29 cellular contexts compared by ENCODE assay signal in genomic region chr16:89112377-89113151, GRCh38. TPM values are rescaled to one million over a fixed set of nuclear protein-coding genes. Genes with fewer than 3 reads are reported as not detected.
A peak's percentile ranks its signal among the peaks of the same experiment; 100 is the strongest.
DNase-seq lines count a peak whose midpoint lies in the region; ATAC-seq and TF ChIP-seq lines count a peak whose summit lies in the region.
"Had no signal": no experiment of that assay in that cellular context is flagged by ENCODE, and none has a peak within 500 bp of the region (broad histone marks: within the 10 kb centered on the region; RNA-seq: fewer than 3 reads in every experiment).

No MANE protein-coding gene starts in this region.

- no peaks in the 10 kb centered on the region for H3K27me3 ChIP-seq in effector memory CD4-positive, alpha-beta T cell (replicated peaks; ENCODE audit: control insufficient read depth, insufficient read depth, low read length, poor library complexity, severe bottlenecking)
- H3K27me3 ChIP-seq in body of pancreas: no peaks in the 10 kb centered on the region
- H3K27me3 ChIP-seq: cardiac muscle cell, colonic mucosa, neutrophil, right lobe of liver, SJSA1, tibial nerve had no signal

- H3K9me3 ChIP-seq in effector memory CD4-positive, alpha-beta T cell (ENCODE audit: control insufficient read depth, low read length): no peaks in the 10 kb centered on the region
- no peaks in the 10 kb centered on the region for H3K9me3 ChIP-seq in body of pancreas
- H3K9me3 ChIP-seq: colonic mucosa, neutrophil, right lobe of liver, SJSA1, tibial nerve had no signal

- H3K36me3 ChIP-seq in effector memory CD4-positive, alpha-beta T cell (ENCODE audit: control insufficient read depth, insufficient read depth, low read length): peaks cover 43% of the 10 kb centered on the region
- peaks cover 0 to 16% of the 10 kb centered on the region in 2 donors for H3K36me3 ChIP-seq in body of pancreas (replicated peaks in 1 of 2; ENCODE audit: insufficient read depth in 1 of 2, low read depth in 2 of 2)
- H3K36me3 ChIP-seq: colonic mucosa, WERI-Rb-1 had no signal

- intact Hi-C loops in posterior vena cava (cut with DNase I) (no loop called here), body of pancreas (cut with DNase I) (no loop called here)

- H3K27ac ChIP-seq in effector memory CD4-positive, alpha-beta T cell (ENCODE audit: insufficient read depth, low read length, poor library complexity, severe bottlenecking): peak overlapping the region; percentile 21
- H3K27ac ChIP-seq in body of pancreas: no peak overlapping the region
- H3K27ac ChIP-seq: cardiac muscle cell, colonic mucosa, neutrophil, right lobe of liver, SJSA1, tibial nerve, WERI-Rb-1 had no signal

- H3K4me3 ChIP-seq in Jurkat, Clone E6-1 (ENCODE audit: low read length): peak overlapping the region; percentile 50
- H3K4me3 ChIP-seq in effector memory CD4-positive, alpha-beta T cell (ENCODE audit: insufficient read depth, low read depth, low read length, poor library complexity, severe bottlenecking): no peak overlapping the region
- no peak overlapping the region for H3K4me3 ChIP-seq in body of pancreas
- H3K4me3 ChIP-seq: cardiac muscle cell, colonic mucosa, right lobe of liver, SJSA1, tibial nerve had no signal

- no peak for TF ChIP-seq CTCF in body of pancreas (IDR thresholded peaks at IDR 0.05)

- 87 to 90% methylated on average over 26 of the region's 26 CpGs for WGBS in body of pancreas, 2 donors

- DNase-seq in activated naive CD4-positive, alpha-beta T cell treated with anti-CD3 and anti-CD28 coated beads, Interleukin-2, amount 50 U/mL, for 16 hours: peak; percentile 7
- no peak for DNase-seq in activated naive CD4-positive, alpha-beta T cell treated with Interleukin-2 at 50 U/mL for 16 hours
- DNase-seq in Jurkat, Clone E6-1 (ENCODE audit: low read depth, low spot score): peak; percentile 66
- no peak for DNase-seq in effector memory CD4-positive, alpha-beta T cell
- DNase-seq in posterior vena cava (ENCODE audit: low spot score) (peak; percentile 55), body of pancreas (no peak), middle frontal gyrus (ENCODE audit: extremely low spot score, low spot score) (no peak), NCI-H1417 (lab: John Stamatoyannopoulos, UW) (no peak)
- DNase-seq: colonic mucosa; COR-L47; DMS53; effector memory CD8-positive, alpha-beta T cell; H9; NCI-H187; NCI-H2171; NCI-H82; T-cell; WERI-Rb-1 had no signal

- ATAC-seq in body of pancreas: no peak
- ATAC-seq: activated naive CD4-positive, alpha-beta T cell treated with anti-CD3 and anti-CD28 coated beads, Interleukin-2, amount 50 U/mL, for 72 hours; effector memory CD8-positive, alpha-beta T cell; left lobe of liver; right lobe of liver; T-cell had no signal

- TF ChIP-seq POLR2A in body of pancreas (IDR thresholded peaks at IDR 0.05): no peak

- H3K4me1 ChIP-seq in effector memory CD4-positive, alpha-beta T cell (ENCODE audit: control insufficient read depth, insufficient read depth, low read length, poor library complexity, severe bottlenecking): peaks cover 30% of the 10 kb centered on the region
- no peaks in the 10 kb centered on the region for H3K4me1 ChIP-seq in body of pancreas
- H3K4me1 ChIP-seq: colonic mucosa, right lobe of liver had no signal

RNA-seq across cellular contexts. Expression of gene ACSF3, which starts 18.9 kb away (rescaled TPM):
- polyA plus RNA-seq in Jurkat, Clone E6-1 (2012; ENCODE audit: insufficient read depth, insufficient read length): 393 TPM
- total RNA-seq in posterior vena cava: 10 to 100 TPM; 19.1 to 21.4 TPM
- total RNA-seq in body of pancreas: 10 to 100 TPM; 22.1 to 48.8 TPM

RNA-seq across cellular contexts. Expression of gene CDH15, which starts 59.0 kb away (rescaled TPM):
- not detected for polyA plus RNA-seq in Jurkat, Clone E6-1 (2012; ENCODE audit: insufficient read depth, insufficient read length)
- total RNA-seq in posterior vena cava (under 1 TPM in 1 of 2 donors, not detected in 1; 0.46 TPM), body of pancreas (1 to 10 TPM in 1 of 2 donors, not detected in 1; 1.0 TPM)
- total RNA-seq: activated T-helper 2 cell treated with anti-CD3 and anti-CD28 coated beads, Interferon-gamma antibody, Interleukin-2, Interleukin-4, amounts not matched to agents 10 μg/mL and 5 μg/mL and 100 μg/mL, durations not matched to agents 14 hours and 24 hours and 36 hours; colonic mucosa; epithelial cell of proximal tubule; mesenteric fat pad; progenitor cell of endocrine pancreas had no signal

Comparison
In these comparisons a context has a peak if more than half of its experiments do, and no peak if none do; other contexts are left out.
1. DNase-seq: peak in activated naive CD4-positive, alpha-beta T cell treated with anti-CD3 and anti-CD28 coated beads, Interleukin-2, amount 50 U/mL, for 16 hours (single experiment), Jurkat, Clone E6-1 (single experiment) and posterior vena cava (single experiment); none in activated naive CD4-positive, alpha-beta T cell treated with Interleukin-2 at 50 U/mL for 16 hours (single experiment), effector memory CD4-positive, alpha-beta T cell (0 of 3), body of pancreas (0 of 4), middle frontal gyrus (single experiment) and NCI-H1417 (0 of 3).